19 cellular contexts compared by ENCODE assay signal in the genomic region with DNA sequence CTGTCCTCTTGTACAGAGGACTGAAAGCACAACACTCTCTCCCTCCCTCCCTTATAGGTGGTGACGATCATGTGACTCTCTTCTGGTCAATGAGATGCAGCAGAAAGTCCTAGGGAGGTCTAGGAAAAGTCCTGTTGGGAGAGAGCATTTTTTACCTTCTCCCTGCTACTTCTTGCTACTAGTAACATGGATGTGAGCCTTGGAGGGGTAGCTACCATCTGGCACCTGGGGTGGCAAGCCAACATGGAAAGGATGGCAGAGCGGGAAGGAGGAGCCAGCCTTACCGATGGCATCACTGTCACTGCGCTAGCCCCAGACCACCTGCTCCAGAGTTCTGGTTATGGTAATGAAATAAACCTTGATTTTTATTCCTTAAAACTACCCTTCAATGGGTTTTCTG.
"Had no signal": no experiment of that assay in that cellular context is flagged by ENCODE, and none has a peak within 500 bp of the region (broad histone marks: within the 10 kb centered on the region; RNA-seq: fewer than 3 reads in every experiment).

No MANE protein-coding gene starts in this region.

- H3K27ac ChIP-seq: heart left ventricle, neutrophil, right atrium auricular region, tibial artery, upper lobe of left lung had no signal

- DNase-seq: cortex of kidney; effector CD8-positive, alpha-beta T cell; heart left ventricle; hippocampal formation; left colon; left ventricle myocardium superior; mucosa of descending colon; naive thymus-derived CD8-positive, alpha-beta T cell; posterior cingulate gyrus; small intestine; stimulated activated CD4-positive, alpha-beta T cell treated with anti-CD3 and anti-CD28 coated beads, Interleukin-12 subunit alpha, Interleukin-12 subunit beta, amount 100 ng/mL, for 4 hours; stimulated activated naive CD8-positive, alpha-beta T cell treated with anti-CD3 and anti-CD28 coated beads, Interleukin-15, Interleukin-2, amounts not matched to agents 100 U/mL and 50 U/mL, for 24 hours; tibial artery; upper lobe of left lung; uterus had no signal

- H3K4me1 ChIP-seq: heart left ventricle, right atrium auricular region, tibial artery, upper lobe of left lung, uterus had no signal

- H3K9me3 ChIP-seq: mucosa of descending colon, neutrophil, right atrium auricular region, uterus had no signal

- ATAC-seq: left colon; mucosa of descending colon; naive thymus-derived CD8-positive, alpha-beta T cell; stimulated activated naive CD8-positive, alpha-beta T cell treated with anti-CD3 and anti-CD28 coated beads, Interleukin-15, Interleukin-2, amounts not matched to agents 100 U/mL and 50 U/mL, for 24 hours had no signal

- H3K4me3 ChIP-seq: dorsolateral prefrontal cortex, heart left ventricle, lung, mucosa of descending colon, right atrium auricular region, tibial artery, upper lobe of left lung, uterus had no signal

- H3K4me3 Mint-ChIP-seq: naive thymus-derived CD8-positive, alpha-beta T cell had no signal

- H3K27ac Mint-ChIP-seq: naive thymus-derived CD8-positive, alpha-beta T cell had no signal

- H3K27me3 ChIP-seq: dorsolateral prefrontal cortex, heart left ventricle, right atrium auricular region, upper lobe of left lung, uterus had no signal

- H3K36me3 ChIP-seq: heart left ventricle, neutrophil, right atrium auricular region, tibial artery, upper lobe of left lung, uterus had no signal
